Comparison of ENCODE assay signal across 18 cellular contexts in the genomic region with DNA sequence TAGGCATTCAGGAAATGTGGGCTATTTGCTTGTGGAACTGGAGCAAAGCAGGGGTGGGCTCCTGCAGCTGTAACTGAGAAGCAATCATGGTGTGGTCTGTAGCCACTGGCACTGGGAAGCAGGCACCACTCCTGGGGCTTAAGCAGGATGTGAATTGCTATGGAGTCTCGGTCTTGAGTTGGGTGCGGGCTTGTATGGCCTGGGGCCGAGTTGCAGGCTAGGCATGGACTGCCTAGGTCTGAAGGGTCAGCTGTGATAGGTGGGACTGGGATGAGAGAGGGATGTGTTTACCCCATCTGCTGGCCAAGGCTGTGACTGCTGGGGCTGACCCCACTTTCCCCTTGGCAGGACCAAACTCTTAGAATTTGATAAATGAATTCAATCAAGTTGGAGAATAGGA. TPM values are rescaled to one million over a fixed set of nuclear protein-coding genes. Genes with fewer than 3 reads are reported as not detected.
A peak's percentile ranks its signal among the peaks of the same experiment; 100 is the strongest.
DNase-seq lines count a peak whose midpoint lies in the region; ATAC-seq and TF ChIP-seq lines count a peak whose summit lies in the region.
"Had no signal": no experiment of that assay in that cellular context is flagged by ENCODE, and none has a peak within 500 bp of the region (broad histone marks: within the 10 kb centered on the region; RNA-seq: fewer than 3 reads in every experiment).

No MANE protein-coding gene starts in this region.

- peak; percentile 100 for ATAC-seq in WTC11
- ATAC-seq: K562 had no signal

- no peak overlapping the region for H2BK20ac ChIP-seq in H9 (ENCODE audit: low read depth, low read length, poor library complexity, severe bottlenecking)

- H3K36me3 Mint-ChIP-seq in H9 (ENCODE audit: insufficient read depth in 1 of 3, low read depth in 3 of 3) (peaks cover 24 to 51% (median 32%) of the 10 kb centered on the region in 3 experiments), WTC11 (peaks cover 48% of the 10 kb centered on the region), Caco-2 (ENCODE audit: insufficient read depth, unreplicated experiment) (no peaks in the 10 kb centered on the region)
- H3K36me3 Mint-ChIP-seq: CD4-positive, CD25-positive, alpha-beta regulatory T cell had no signal

- no peak overlapping the region for H2BK12ac ChIP-seq in H9 (ENCODE audit: insufficient read length, low read depth, low read length)

- WGBS in H9 (ENCODE audit: extremely low coverage, insufficient read length, low lambda C conversion rate): no CpG with 5 or more reads among the region's 3 CpGs

- no peak overlapping the region for H3K4me3 ChIP-seq in Caco-2 (ENCODE audit: low read depth, low read length)
- H3K4me3 ChIP-seq: K562, SJCRH30 had no signal

- peak; percentile 72 for TF ChIP-seq CTCF in H9 (conservative IDR thresholded peaks at IDR 0.05)
- no peak; the same call in 1 of the 2 replicates for TF ChIP-seq CTCF in WTC11 (IDR thresholded peaks at IDR 0.05)
- no peak for TF ChIP-seq CTCF in Caco-2 (IDR thresholded peaks at IDR 0.05; ENCODE audit: insufficient read depth in 1 of 2, low read depth in 1 of 2, low read length in 1 of 2, severe bottlenecking in 1 of 2, unreplicated experiment in 1 of 2)

- H3K27ac Mint-ChIP-seq in H9 (no peak overlapping the region), WTC11 (no peak overlapping the region), Caco-2 (ENCODE audit: unreplicated experiment) (no peak overlapping the region)
- H3K27ac Mint-ChIP-seq: CD4-positive, CD25-positive, alpha-beta regulatory T cell had no signal

- H3K36me3 ChIP-seq in Caco-2 (ENCODE audit: control insufficient read depth, insufficient read depth, low read length): no peaks in the 10 kb centered on the region
- H3K36me3 ChIP-seq: SJCRH30 had no signal

- H3K23me2 ChIP-seq in H9 (ENCODE audit: insufficient read length, low read depth, low read length, poor library complexity, severe bottlenecking): no peaks in the 10 kb centered on the region

- no TSS peak for BruUV-seq in Caco-2 (replicated peaks; lab: Mats Ljungman, UMichigan)

- H2BK5ac ChIP-seq in H9 (ENCODE audit: insufficient read length, low read length): no peak overlapping the region

- H3K18ac ChIP-seq in H9 (ENCODE audit: insufficient read length, low read depth, low read length): no peak overlapping the region

- H2BK15ac ChIP-seq in H9 (ENCODE audit: low read depth, low read length): no peak overlapping the region

- no peak overlapping the region for H3K4me2 ChIP-seq in H9 (ENCODE audit: insufficient read depth, insufficient read length, low read length)

- DNase-seq in H9 (peak; percentile 79), WTC11 (ENCODE audit: low spot score) (peak; percentile 57), iPS-NIHi11 (ENCODE audit: low spot score) (peak; percentile 66), NCI-H2029 (lab: John Stamatoyannopoulos, UW) (no peak), HCEC 1CT (no peak), Caco-2 (no peak), substantia nigra (lab: John Stamatoyannopoulos, UW) (no peak)
- DNase-seq: Calu3; CD4-positive, CD25-positive, alpha-beta regulatory T cell; DMS53; NCI-H1417 treated with DMSO at 0.1 percent for 48 hours; NCI-H1930; NCI-H2171; NCI-H446; NCI-H69; OCI-M1; SJCRH30 had no signal

- H3T11ph ChIP-seq in H9 (ENCODE audit: low read length): no peak overlapping the region

- no peak overlapping the region for H3K56ac ChIP-seq in H9 (ENCODE audit: insufficient read length, low read depth, low read length)

- H3K9me3 Mint-ChIP-seq in H9: peaks cover 14 to 32% of the 10 kb centered on the region in 2 experiments
- H3K9me3 Mint-ChIP-seq in WTC11: peaks cover 47% of the 10 kb centered on the region
- peaks cover 58% of the 10 kb centered on the region for H3K9me3 Mint-ChIP-seq in Caco-2 (ENCODE audit: unreplicated experiment)

- CTCF ChIA-PET in WTC11 (lab: Charles Lee): interaction anchor here (0.7 to 1.3 kb wide), 5 partner anchors 28 to 53 kb away, joined by 3 to 8 read pairs (median 3); no protein-coding TSS in a partner anchor
- CTCF ChIA-PET in Caco-2 (lab: Charles Lee): no interaction called here

- H3K27me3 Mint-ChIP-seq in H9 (ENCODE audit: low read depth) (no peaks in the 10 kb centered on the region), WTC11 (ENCODE audit: low read depth) (no peaks in the 10 kb centered on the region), Caco-2 (ENCODE audit: insufficient read depth, unreplicated experiment) (no peaks in the 10 kb centered on the region)

- H2AK5ac ChIP-seq in H9 (ENCODE audit: insufficient read length, low read length): no peak overlapping the region

- POLR2A ChIA-PET in WTC11 (lab: Charles Lee) (no interaction called here), Caco-2 (lab: Charles Lee) (no interaction called here)

- intact Hi-C loops in Caco-2 (cut with micrococcal nuclease; ENCODE audit: unreplicated experiment): no loop called here

- H3K79me2 ChIP-seq in H9 (ENCODE audit: insufficient read depth, low read length): no peaks in the 10 kb centered on the region

- H2BK120ac ChIP-seq in H9 (ENCODE audit: low read depth, low read length, poor library complexity, severe bottlenecking): no peak overlapping the region

- H3K4me1 Mint-ChIP-seq in H9 (peaks cover 0 to 3% of the 10 kb centered on the region in 2 experiments; a peak in 2 of 4 replicates), WTC11 (no peaks in the 10 kb centered on the region), Caco-2 (ENCODE audit: low read depth, unreplicated experiment) (no peaks in the 10 kb centered on the region)
- H3K4me1 Mint-ChIP-seq: CD4-positive, CD25-positive, alpha-beta regulatory T cell had no signal

- H3K9ac ChIP-seq in H9 (ENCODE audit: extremely low read depth, insufficient read length, low read length): no peak overlapping the region

- H3K4me3 Mint-ChIP-seq in H9 (no peak overlapping the region), WTC11 (no peak overlapping the region), Caco-2 (ENCODE audit: unreplicated experiment) (no peak overlapping the region)
- H3K4me3 Mint-ChIP-seq: CD4-positive, CD25-positive, alpha-beta regulatory T cell had no signal

- H3K27ac ChIP-seq in H9 (ENCODE audit: insufficient read length, low read depth, low read length) (no peak overlapping the region), substantia nigra (ENCODE audit: low read depth, low read length, poor library complexity, severe bottlenecking) (no peak overlapping the region)
- H3K27ac ChIP-seq: SJCRH30 had no signal

- H3K23ac ChIP-seq in H9 (ENCODE audit: insufficient read length, low read depth, low read length): no peak overlapping the region

- H4K5ac ChIP-seq in H9 (ENCODE audit: insufficient read length, low read depth, low read length): no peak overlapping the region

- H3K4ac ChIP-seq in H9 (ENCODE audit: low read depth, low read length): no peak overlapping the region

- H2AFZ ChIP-seq in H9 (ENCODE audit: low read length): no peak overlapping the region

- no peaks in the 10 kb centered on the region for H3K9me3 ChIP-seq in H9 (ENCODE audit: control insufficient read depth, low read depth, low read length)
- H3K9me3 ChIP-seq in Caco-2: peaks cover 9% of the 10 kb centered on the region
- H3K9me3 ChIP-seq: SJCRH30 had no signal

- H3K4me1 ChIP-seq in H9 (ENCODE audit: insufficient read depth, low read length) (no peaks in the 10 kb centered on the region; the same call in 1 of the 2 replicates), Caco-2 (no peaks in the 10 kb centered on the region)
- H3K4me1 ChIP-seq: SJCRH30 had no signal

- H4K8ac ChIP-seq in H9 (replicated peaks; ENCODE audit: insufficient read length, low read depth, low read length): no peak overlapping the region

- H3K14ac ChIP-seq in H9 (ENCODE audit: insufficient read depth, low read length): no peak overlapping the region

- no peaks in the 10 kb centered on the region for H3K79me1 ChIP-seq in H9 (ENCODE audit: insufficient read depth, low read depth, low read length, poor library complexity, severe bottlenecking)

- no peak overlapping the region for H4K91ac ChIP-seq in H9 (ENCODE audit: insufficient read length, low read depth, low read length)

- H4K20me1 ChIP-seq in H9 (ENCODE audit: control insufficient read depth, insufficient read depth, insufficient read length): no peaks in the 10 kb centered on the region

- H3K27me3 ChIP-seq in H9 (ENCODE audit: insufficient read depth, low read length): no peaks in the 10 kb centered on the region
- H3K27me3 ChIP-seq in Caco-2 (replicated peaks; ENCODE audit: control insufficient read depth, insufficient read depth, low read length): no peaks in the 10 kb centered on the region
- H3K27me3 ChIP-seq: SJCRH30 had no signal

TF ChIP-seq in WTC11, 78 proteins besides CTCF, POLR2A, EP300 and RAD21:
- 0 out of 2 replicates have a peak, but pooled peaks have one; percentile 33 for TF ChIP-seq ETV6 (CRISPR knock-in tag; IDR thresholded peaks at IDR 0.05)
- TF ChIP-seq USF1 (CRISPR knock-in tag; IDR thresholded peaks at IDR 0.05): no peak

RNA-seq across cellular contexts. Expression of gene ADCY1, which starts 43.0 kb away (rescaled TPM):
- total RNA-seq in H9 (2021): 18.7 and 21.6 TPM in 2 replicates
- total RNA-seq in WTC11 (2021): 25.6 to 29.0 TPM (median 26.4 TPM) in 3 replicates
- 2.9 and 3.6 TPM in 2 replicates for total RNA-seq in Caco-2 (2022)
- total RNA-seq: CD4-positive, CD25-positive, alpha-beta regulatory T cell; SJCRH30 had no signal

Comparison
In these comparisons a context has a peak if more than half of its experiments do, and no peak if none do; other contexts are left out.
1. DNase-seq: peak in H9 (single experiment), WTC11 (single experiment) and iPS-NIHi11 (single experiment); none in NCI-H2029 (single experiment), HCEC 1CT (single experiment), Caco-2 (0 of 2) and substantia nigra (0 of 49).